ENCODE assay signal across 13 cellular contexts in the genomic region with DNA sequence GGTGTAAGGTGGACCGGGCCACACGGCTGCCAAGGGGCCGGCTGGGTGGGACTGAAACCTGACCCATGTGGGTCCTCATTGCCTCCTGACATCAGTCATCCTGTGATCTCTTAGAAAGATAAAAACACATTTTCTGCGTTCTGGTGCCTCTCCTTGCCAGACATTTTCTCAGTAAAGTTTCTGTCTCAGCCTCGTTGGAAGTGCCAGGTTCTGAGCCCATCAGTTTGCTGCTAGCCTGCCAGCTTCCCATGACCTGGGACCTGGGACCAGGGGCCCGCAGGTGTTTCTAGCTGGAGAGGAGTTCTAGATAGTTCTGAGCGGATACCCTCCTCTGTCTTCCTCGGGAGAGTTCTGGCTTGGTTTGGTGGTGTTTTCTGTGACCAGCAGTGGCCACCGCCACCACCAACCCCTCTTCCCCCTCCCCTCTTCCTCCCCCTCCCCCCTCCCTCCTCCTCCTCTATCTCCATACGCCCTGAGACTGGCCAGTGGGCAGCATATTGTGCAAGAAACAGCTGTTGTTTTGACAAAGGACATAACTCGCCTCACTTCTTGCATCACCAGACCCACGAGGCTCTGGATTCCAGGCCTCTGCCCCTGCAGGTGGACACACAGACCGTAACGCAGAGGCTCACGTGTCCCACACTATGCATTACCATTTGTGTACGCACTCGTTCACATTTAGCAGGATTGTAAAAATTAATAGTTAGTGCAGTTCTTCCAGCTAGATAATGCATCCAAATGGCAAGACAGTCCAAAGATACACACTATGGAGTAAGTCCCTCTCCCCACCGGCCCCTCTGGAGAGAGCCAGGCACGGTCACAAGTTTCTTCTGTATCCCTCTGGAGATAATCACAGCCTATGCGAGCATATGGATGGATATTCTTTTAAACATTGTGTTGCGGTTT.
DNase-seq lines count a peak whose midpoint lies in the region; ATAC-seq and TF ChIP-seq lines count a peak whose summit lies in the region.
"Had no signal": no experiment of that assay in that cellular context is flagged by ENCODE, and none has a peak within 500 bp of the region (broad histone marks: within the 10 kb centered on the region; RNA-seq: fewer than 3 reads in every experiment).

No MANE protein-coding gene starts in this region.

- POLR2A ChIA-PET in RWPE1 (lab: Yijun Ruan, JAX; ENCODE audit: low non-redundant PET), result no interaction called here

- H3K27ac Mint-ChIP-seq in glutamatergic neuron (ENCODE audit: unreplicated experiment), result peak overlapping the region; percentile 96
- peak overlapping the region; percentile 95 for H3K27ac Mint-ChIP-seq in neural crest cell (ENCODE audit: unreplicated experiment)
- H3K27ac Mint-ChIP-seq in activated naive CD8-positive, alpha-beta T cell treated with anti-CD3 and anti-CD28 coated beads for 36 hours, result no peak overlapping the region
- H3K27ac Mint-ChIP-seq: stimulated activated naive CD8-positive, alpha-beta T cell treated with anti-CD3 and anti-CD28 coated beads, Interleukin-15, Interleukin-2, amounts not matched to agents 100 ng/mL and 50 ng/mL, for 24 hours had no signal

- CTCF ChIA-PET in RWPE1 (lab: Yijun Ruan, JAX), result interaction anchor here (0.6 kb wide), 1 partner anchor 199 kb away, joined by 3 read pairs; no protein-coding TSS in a partner anchor

- TF ChIP-seq CTCF in RWPE1 (conservative IDR thresholded peaks at IDR 0.05; ENCODE audit: low read depth) (no peak), glutamatergic neuron (IDR thresholded peaks at IDR 0.05; ENCODE audit: partially characterized antibody, unreplicated experiment) (no peak), neural crest cell (conservative IDR thresholded peaks at IDR 0.05) (no peak)

- ATAC-seq in GM21447 (IDR thresholded peaks at IDR 0.05; ENCODE audit: unreplicated experiment), result no peak
- ATAC-seq: GM12878 had no signal

- H3K36me3 Mint-ChIP-seq in glutamatergic neuron (ENCODE audit: unreplicated experiment) (peaks cover 5% of the 10 kb centered on the region), neural crest cell (ENCODE audit: low read depth) (peaks cover 4% of the 10 kb centered on the region)
- H3K36me3 Mint-ChIP-seq in activated naive CD8-positive, alpha-beta T cell treated with anti-CD3 and anti-CD28 coated beads for 36 hours, result peaks cover 3% of the 10 kb centered on the region

- H3K4me1 Mint-ChIP-seq in glutamatergic neuron (ENCODE audit: low read depth, unreplicated experiment) (peaks cover 41% of the 10 kb centered on the region), neural crest cell (peaks cover 20% of the 10 kb centered on the region)
- peaks cover 7% of the 10 kb centered on the region for H3K4me1 Mint-ChIP-seq in activated naive CD8-positive, alpha-beta T cell treated with anti-CD3 and anti-CD28 coated beads for 36 hours

- H3K9me3 Mint-ChIP-seq in glutamatergic neuron (ENCODE audit: unreplicated experiment) (peaks cover 18% of the 10 kb centered on the region), neural crest cell (no peaks in the 10 kb centered on the region)
- no peaks in the 10 kb centered on the region for H3K9me3 Mint-ChIP-seq in activated naive CD8-positive, alpha-beta T cell treated with anti-CD3 and anti-CD28 coated beads for 36 hours
- H3K9me3 Mint-ChIP-seq: stimulated activated naive CD8-positive, alpha-beta T cell treated with anti-CD3 and anti-CD28 coated beads, Interleukin-15, Interleukin-2, amounts not matched to agents 100 ng/mL and 50 ng/mL, for 24 hours had no signal

- H3K27ac ChIP-seq in RWPE1, result peak overlapping the region; percentile 9; the same call in 1 of the 2 replicates
- H3K27ac ChIP-seq: C4-2B had no signal

- peak overlapping the region; percentile 20 for H3K4me3 Mint-ChIP-seq in glutamatergic neuron (ENCODE audit: unreplicated experiment)
- H3K4me3 Mint-ChIP-seq in neural crest cell, result no peak overlapping the region
- no peak overlapping the region for H3K4me3 Mint-ChIP-seq in activated naive CD8-positive, alpha-beta T cell treated with anti-CD3 and anti-CD28 coated beads for 36 hours
- H3K4me3 Mint-ChIP-seq: stimulated activated naive CD8-positive, alpha-beta T cell treated with anti-CD3 and anti-CD28 coated beads, Interleukin-15, Interleukin-2, amounts not matched to agents 100 ng/mL and 50 ng/mL, for 24 hours had no signal

- peaks cover 21% of the 10 kb centered on the region for H3K27me3 Mint-ChIP-seq in glutamatergic neuron (ENCODE audit: unreplicated experiment)
- no peaks in the 10 kb centered on the region for H3K27me3 Mint-ChIP-seq in neural crest cell (ENCODE audit: low read depth)
- no peaks in the 10 kb centered on the region for H3K27me3 Mint-ChIP-seq in activated naive CD8-positive, alpha-beta T cell treated with anti-CD3 and anti-CD28 coated beads for 36 hours
- H3K27me3 Mint-ChIP-seq: stimulated activated naive CD8-positive, alpha-beta T cell treated with anti-CD3 and anti-CD28 coated beads, Interleukin-15, Interleukin-2, amounts not matched to agents 100 ng/mL and 50 ng/mL, for 24 hours had no signal

- peak; percentile 37 for DNase-seq in AG08396 (ENCODE audit: low spot score)
- no peak for DNase-seq in RWPE1 (ENCODE audit: low spot score)
- DNase-seq in glutamatergic neuron, result peak; percentile 39
- DNase-seq in neural crest cell (ENCODE audit: low read depth, low spot score), result no peak
- DNase-seq in stimulated activated CD4-positive, alpha-beta T cell treated with anti-CD3 and anti-CD28 coated beads, Interleukin-4, amount 100 ng/mL, for 1 hour, result no peak
- DNase-seq in activated naive CD8-positive, alpha-beta T cell treated with anti-CD3 and anti-CD28 coated beads for 36 hours, result no peak
- DNase-seq in hippocampal formation (lab: John Stamatoyannopoulos, UW), result no peak
- DNase-seq: activated CD4-positive, alpha-beta T cell treated with anti-CD3 and anti-CD28 coated beads, Interleukin-2, amount 50 U/mL, for 4 hours; NCI-H1048 had no signal

Comparison
In these comparisons a context has a peak if more than half of its experiments do, and no peak if none do; other contexts are left out.
1. DNase-seq: peak in AG08396 (single experiment) and glutamatergic neuron (single experiment); none in RWPE1 (single experiment), neural crest cell (single experiment), stimulated activated CD4-positive, alpha-beta T cell treated with anti-CD3 and anti-CD28 coated beads, Interleukin-4, amount 100 ng/mL, for 1 hour (single experiment), activated naive CD8-positive, alpha-beta T cell treated with anti-CD3 and anti-CD28 coated beads for 36 hours (single experiment) and hippocampal formation (0 of 2).